17 cellular contexts compared by ENCODE assay signal in genomic region chr18:10072659-10073309, GRCh38.
A peak's percentile ranks its signal among the peaks of the same experiment; 100 is the strongest.
DNase-seq lines count a peak whose midpoint lies in the region; ATAC-seq and TF ChIP-seq lines count a peak whose summit lies in the region.
"Had no signal": no experiment of that assay in that cellular context is flagged by ENCODE, and none has a peak within 500 bp of the region (broad histone marks: within the 10 kb centered on the region; RNA-seq: fewer than 3 reads in every experiment).

No MANE protein-coding gene starts in this region.

- H3K27ac Mint-ChIP-seq in activated naive CD8-positive, alpha-beta T cell treated with anti-CD3 and anti-CD28 coated beads for 36 hours: no peak overlapping the region
- H3K27ac Mint-ChIP-seq: activated naive CD8-positive, alpha-beta T cell; immature natural killer cell had no signal

- no peak overlapping the region for H3K4me3 ChIP-seq in ACC112 (ENCODE audit: low read depth, low read length)
- no peak overlapping the region for H3K4me3 ChIP-seq in HL-60 (replicated peaks; ENCODE audit: insufficient read depth, low read length)
- H3K4me3 ChIP-seq in fibroblast of lung (replicated peaks in 1 of 4; ENCODE audit: control extremely low read depth in 1 of 4, insufficient read depth in 1 of 4, low read depth in 3 of 4, low read length in 4 of 4): no peak overlapping the region
- H3K4me3 ChIP-seq: skin epidermis, stomach had no signal

- no peak overlapping the region for H3K9ac ChIP-seq in fibroblast of lung (ENCODE audit: insufficient read depth, low read length)

- H3K36me3 Mint-ChIP-seq in activated naive CD8-positive, alpha-beta T cell treated with anti-CD3 and anti-CD28 coated beads for 36 hours: no peaks in the 10 kb centered on the region
- H3K36me3 Mint-ChIP-seq: activated naive CD8-positive, alpha-beta T cell; immature natural killer cell had no signal

- H2AFZ ChIP-seq in ACC112 (ENCODE audit: low read length, unreplicated experiment) (no peak overlapping the region), fibroblast of lung (ENCODE audit: low read length) (no peak overlapping the region)

- H3K9me3 Mint-ChIP-seq in activated naive CD8-positive, alpha-beta T cell treated with anti-CD3 and anti-CD28 coated beads for 36 hours: no peaks in the 10 kb centered on the region
- H3K9me3 Mint-ChIP-seq: immature natural killer cell had no signal

- H3K36me3 ChIP-seq in ACC112 (ENCODE audit: insufficient read depth, low read length): no peaks in the 10 kb centered on the region
- H3K36me3 ChIP-seq in fibroblast of lung (ENCODE audit: control insufficient read depth, insufficient read depth, low read length): no peaks in the 10 kb centered on the region
- H3K36me3 ChIP-seq: stomach had no signal

- no peaks in the 10 kb centered on the region for H4K20me1 ChIP-seq in fibroblast of lung (ENCODE audit: control insufficient read depth, extremely low read depth, insufficient read depth, low read length)

- peaks cover 11% of the 10 kb centered on the region for H3K4me1 ChIP-seq in ACC112 (ENCODE audit: control insufficient read depth, insufficient read depth, low read length, unreplicated experiment)
- H3K4me1 ChIP-seq in fibroblast of lung (ENCODE audit: control insufficient read depth, extremely low read depth, insufficient read depth, low read length): peaks cover 2% of the 10 kb centered on the region

- ATAC-seq in GM21515 (IDR thresholded peaks at IDR 0.05; ENCODE audit: unreplicated experiment): no peak

- H3K27me3 ChIP-seq in ACC112 (ENCODE audit: insufficient read depth, low read length): no peaks in the 10 kb centered on the region; the same call in 1 of the 2 replicates
- H3K27me3 ChIP-seq in HL-60 (ENCODE audit: insufficient read depth, poor library complexity, severe bottlenecking): no peaks in the 10 kb centered on the region
- no peaks in the 10 kb centered on the region for H3K27me3 ChIP-seq in fibroblast of lung (ENCODE audit: control insufficient read depth, insufficient read depth, low read length)
- H3K27me3 ChIP-seq: stomach had no signal

- no peaks in the 10 kb centered on the region for H3K9me3 ChIP-seq in fibroblast of lung (ENCODE audit: control insufficient read depth, insufficient read depth, low read depth, low read length)
- H3K9me3 ChIP-seq: stomach had no signal

- peak; percentile 23 to 36 for DNase-seq in HL-60 (ENCODE audit: low read depth in 1 of 2, low spot score in 1 of 2)
- peak; percentile 48 for DNase-seq in SIG-M5 (lab: John Stamatoyannopoulos, UW)
- DNase-seq in fibroblast of lung (ENCODE audit: low read depth in 2 of 2): peak; percentile 59 to 60
- DNase-seq in GF-D8 (lab: John Stamatoyannopoulos, UW): no peak
- no peak for DNase-seq in amniotic stem cell (lab: John Stamatoyannopoulos, UW)
- DNase-seq in activated naive CD8-positive, alpha-beta T cell treated with anti-CD3 and anti-CD28 coated beads for 36 hours: no peak
- DNase-seq: activated CD4-positive, CD25-positive, alpha-beta regulatory T cell treated with anti-CD3 and anti-CD28 coated beads, Interleukin-2, amount 50 U/mL, for 72 hours; cortex of kidney; immature natural killer cell; midbrain; occipital lobe; stomach had no signal

- TF ChIP-seq CTCF in HL-60 (IDR thresholded peaks at IDR 0.05; ENCODE audit: insufficient read depth, low read length): no peak
- TF ChIP-seq CTCF in fibroblast of lung (conservative IDR thresholded peaks at IDR 0.05 in 1 of 2, IDR thresholded peaks at IDR 0.05 in 1 of 2; ENCODE audit: low read depth in 1 of 2, low read length in 2 of 2): no peak

- H3K79me2 ChIP-seq in ACC112 (ENCODE audit: control insufficient read depth, insufficient read depth, low read length, unreplicated experiment) (no peaks in the 10 kb centered on the region), fibroblast of lung (ENCODE audit: control insufficient read depth, insufficient read depth, low read length) (no peaks in the 10 kb centered on the region)

- H3K27ac ChIP-seq in ACC112 (ENCODE audit: low read depth, low read length) (0 out of 2 replicates have a peak overlapping the region, but pooled peaks have one; percentile 2), HL-60 (replicated peaks) (no peak overlapping the region), fibroblast of lung (ENCODE audit: insufficient read depth, low read length) (no peak overlapping the region)
- H3K27ac ChIP-seq: 22Rv1, stomach had no signal

- H3K27me3 Mint-ChIP-seq in activated naive CD8-positive, alpha-beta T cell treated with anti-CD3 and anti-CD28 coated beads for 36 hours: no peaks in the 10 kb centered on the region

- H3K4me3 Mint-ChIP-seq in activated naive CD8-positive, alpha-beta T cell treated with anti-CD3 and anti-CD28 coated beads for 36 hours: no peak overlapping the region
- H3K4me3 Mint-ChIP-seq: activated naive CD8-positive, alpha-beta T cell; immature natural killer cell had no signal

- peaks cover 7% of the 10 kb centered on the region for H3K4me1 Mint-ChIP-seq in activated naive CD8-positive, alpha-beta T cell treated with anti-CD3 and anti-CD28 coated beads for 36 hours
- H3K4me1 Mint-ChIP-seq: immature natural killer cell had no signal

- no peak overlapping the region for H3K4me2 ChIP-seq in fibroblast of lung (ENCODE audit: extremely low read depth, insufficient read depth, low read length)

Comparison
In these comparisons a context has a peak if more than half of its experiments do, and no peak if none do; other contexts are left out.
1. DNase-seq: peak in HL-60 (2 of 2), SIG-M5 (single experiment) and fibroblast of lung (2 of 2); none in GF-D8 (single experiment), amniotic stem cell (single experiment) and activated naive CD8-positive, alpha-beta T cell treated with anti-CD3 and anti-CD28 coated beads for 36 hours (single experiment).